9 cellular contexts compared by ENCODE assay signal in the genomic region with DNA sequence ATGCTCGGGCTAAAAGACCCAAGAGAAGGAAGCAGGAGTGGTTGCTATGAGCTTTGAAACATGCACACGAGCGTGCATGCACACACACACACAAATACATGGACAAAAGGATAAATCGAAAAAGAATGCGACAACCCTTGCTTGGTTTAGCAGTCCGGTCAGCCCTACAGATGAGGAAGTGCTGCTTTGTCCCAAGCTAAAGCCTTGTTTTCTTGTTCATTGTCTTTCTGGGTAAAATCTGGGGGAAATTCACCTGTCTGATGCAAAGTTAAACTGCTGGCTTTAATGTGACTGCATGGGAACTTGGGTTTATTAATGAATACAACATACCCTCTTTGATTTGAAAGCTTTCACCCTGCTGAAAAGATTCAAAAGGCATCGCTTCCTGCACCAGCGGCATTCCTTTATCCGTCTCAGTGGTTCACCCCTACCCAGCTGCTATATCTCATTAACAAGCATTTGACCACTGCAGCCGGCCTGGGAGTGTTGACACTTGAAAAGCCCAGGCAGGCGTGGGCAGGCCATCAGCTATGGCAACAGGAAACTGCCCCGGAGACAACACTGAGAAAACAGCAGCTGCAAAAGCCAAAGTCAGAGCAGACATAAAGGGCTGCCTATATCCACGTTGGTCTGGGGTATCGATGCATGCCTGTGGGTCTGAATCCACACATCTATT.
DNase-seq lines count a peak whose midpoint lies in the region; ATAC-seq and TF ChIP-seq lines count a peak whose summit lies in the region.
"Had no signal": no experiment of that assay in that cellular context is flagged by ENCODE, and none has a peak within 500 bp of the region (broad histone marks: within the 10 kb centered on the region; RNA-seq: fewer than 3 reads in every experiment).

No MANE protein-coding gene starts in this region.

- DNase-seq in EH (ENCODE audit: low read depth) = peak; percentile 49
- DNase-seq in NCI-H774 (lab: John Stamatoyannopoulos, UW) = peak; percentile 62
- DNase-seq in fibroblast of pulmonary artery (ENCODE audit: low read depth) = peak; percentile 87
- DNase-seq in T-helper 9 cell = no peak
- no peak for DNase-seq in activated CD4-positive, CD25-positive, alpha-beta regulatory T cell (lab: John Stamatoyannopoulos, UW)
- DNase-seq in activated naive CD4-positive, alpha-beta T cell (lab: John Stamatoyannopoulos, UW) = no peak
- DNase-seq: NCI-H187 had no signal

- no peak for TF ChIP-seq RAD21 in neural cell (conservative IDR thresholded peaks at IDR 0.05)

- H2AFZ ChIP-seq in neural cell (ENCODE audit: low read depth, low read length) = peak overlapping the region; percentile 2

- no peaks in the 10 kb centered on the region for H3K79me2 ChIP-seq in neural cell (replicated peaks; ENCODE audit: insufficient read depth, low read length)

- TF ChIP-seq EP300 in neural cell (conservative IDR thresholded peaks at IDR 0.05; ENCODE audit: poor library complexity, severe bottlenecking) = no peak

- no peak overlapping the region for H3K27ac ChIP-seq in neural cell (ENCODE audit: low read length)

- H4K20me1 ChIP-seq in neural cell (ENCODE audit: insufficient read depth) = no peaks in the 10 kb centered on the region

- no peak for ATAC-seq in GM19455 (IDR thresholded peaks at IDR 0.05; ENCODE audit: unreplicated experiment)

- H3K9ac ChIP-seq in neural cell (ENCODE audit: low read length) = peak overlapping the region; percentile 10

- TF ChIP-seq CTCF in fibroblast of pulmonary artery (IDR thresholded peaks at IDR 0.05; ENCODE audit: low read length, missing control alignments) (no peak), neural cell (IDR thresholded peaks at IDR 0.05; ENCODE audit: poor library complexity, severe bottlenecking) (no peak)

- H3K9me2 ChIP-seq in neural cell (ENCODE audit: insufficient read depth, low read length) = no peaks in the 10 kb centered on the region

- no peaks in the 10 kb centered on the region for H3F3A ChIP-seq in neural cell (ENCODE audit: insufficient read depth, low read length, poor library complexity, severe bottlenecking)

- H3K9me3 ChIP-seq in neural cell (ENCODE audit: low read length) = no peaks in the 10 kb centered on the region

- H3K4me3 ChIP-seq in fibroblast of pulmonary artery (replicated peaks; ENCODE audit: low read depth, low read length) = no peak overlapping the region
- peak overlapping the region; percentile 32 for H3K4me3 ChIP-seq in neural cell (ENCODE audit: low read length)

- H3K36me3 ChIP-seq in neural cell (ENCODE audit: insufficient read depth, low read length) = no peaks in the 10 kb centered on the region

- no peak overlapping the region for H3K4me2 ChIP-seq in neural cell (ENCODE audit: low read length)

- peaks cover 34% of the 10 kb centered on the region for H3K27me3 ChIP-seq in neural cell (ENCODE audit: insufficient read depth, low read depth, low read length)

TF ChIP-seq in neural cell, 6 proteins besides CTCF, POLR2A, EP300 and RAD21:
- TF ChIP-seq TAF1 (IDR thresholded peaks at IDR 0.05; ENCODE audit: low read depth) (no peak), POLR2AphosphoS5 (IDR thresholded peaks at IDR 0.05) (no peak), MXI1 (conservative IDR thresholded peaks at IDR 0.05; ENCODE audit: poor library complexity, severe bottlenecking) (no peak), EZH2 (IDR thresholded peaks at IDR 0.05; ENCODE audit: borderline replicate concordance, insufficient read depth, low read length, poor library complexity, severe bottlenecking) (no peak), SMC3 (conservative IDR thresholded peaks at IDR 0.05; ENCODE audit: poor library complexity) (no peak)
- TF ChIP-seq, protein P1, sequence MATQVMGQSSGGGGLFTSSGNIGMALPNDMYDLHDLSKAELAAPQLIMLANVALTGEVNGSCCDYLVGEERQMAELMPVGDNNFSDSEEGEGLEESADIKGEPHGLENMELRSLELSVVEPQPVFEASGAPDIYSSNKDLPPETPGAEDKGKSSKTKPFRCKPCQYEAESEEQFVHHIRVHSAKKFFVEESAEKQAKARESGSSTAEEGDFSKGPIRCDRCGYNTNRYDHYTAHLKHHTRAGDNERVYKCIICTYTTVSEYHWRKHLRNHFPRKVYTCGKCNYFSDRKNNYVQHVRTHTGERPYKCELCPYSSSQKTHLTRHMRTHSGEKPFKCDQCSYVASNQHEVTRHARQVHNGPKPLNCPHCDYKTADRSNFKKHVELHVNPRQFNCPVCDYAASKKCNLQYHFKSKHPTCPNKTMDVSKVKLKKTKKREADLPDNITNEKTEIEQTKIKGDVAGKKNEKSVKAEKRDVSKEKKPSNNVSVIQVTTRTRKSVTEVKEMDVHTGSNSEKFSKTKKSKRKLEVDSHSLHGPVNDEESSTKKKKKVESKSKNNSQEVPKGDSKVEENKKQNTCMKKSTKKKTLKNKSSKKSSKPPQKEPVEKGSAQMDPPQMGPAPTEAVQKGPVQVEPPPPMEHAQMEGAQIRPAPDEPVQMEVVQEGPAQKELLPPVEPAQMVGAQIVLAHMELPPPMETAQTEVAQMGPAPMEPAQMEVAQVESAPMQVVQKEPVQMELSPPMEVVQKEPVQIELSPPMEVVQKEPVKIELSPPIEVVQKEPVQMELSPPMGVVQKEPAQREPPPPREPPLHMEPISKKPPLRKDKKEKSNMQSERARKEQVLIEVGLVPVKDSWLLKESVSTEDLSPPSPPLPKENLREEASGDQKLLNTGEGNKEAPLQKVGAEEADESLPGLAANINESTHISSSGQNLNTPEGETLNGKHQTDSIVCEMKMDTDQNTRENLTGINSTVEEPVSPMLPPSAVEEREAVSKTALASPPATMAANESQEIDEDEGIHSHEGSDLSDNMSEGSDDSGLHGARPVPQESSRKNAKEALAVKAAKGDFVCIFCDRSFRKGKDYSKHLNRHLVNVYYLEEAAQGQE (IDR thresholded peaks at IDR 0.05; ENCODE audit: borderline replicate concordance) = no peak

Comparison
In these comparisons a context has a peak if more than half of its experiments do, and no peak if none do; other contexts are left out.
1. DNase-seq: peak in EH (single experiment), NCI-H774 (single experiment) and fibroblast of pulmonary artery (single experiment); none in T-helper 9 cell (single experiment), activated CD4-positive, CD25-positive, alpha-beta regulatory T cell (0 of 4) and activated naive CD4-positive, alpha-beta T cell (0 of 4).